ENCODE assay signal across 1 cellular context in the genomic region with DNA sequence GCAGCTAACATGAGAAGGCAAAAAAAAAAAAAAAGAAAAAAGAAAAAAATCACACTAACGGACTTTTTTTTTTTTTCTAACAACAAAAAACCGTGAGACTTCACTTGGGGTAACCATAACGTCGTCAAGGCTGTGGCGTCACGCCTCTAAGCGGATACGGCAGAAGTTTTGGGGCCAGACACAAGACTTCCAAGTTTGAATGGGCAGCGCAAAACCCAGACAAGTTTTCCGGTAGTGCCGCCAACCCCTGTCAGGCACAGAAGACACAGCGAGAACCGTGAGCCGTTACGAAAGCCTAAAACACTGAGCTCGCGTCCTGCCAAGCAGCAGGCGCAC.
TF ChIP-seq lines count a peak whose summit lies in the region.

No MANE protein-coding gene starts in this region.

TF ChIP-seq in GM12878, 131 proteins besides CTCF, POLR2A, EP300 and RAD21 (continued from another document):
- TF ChIP-seq, protein P1, sequence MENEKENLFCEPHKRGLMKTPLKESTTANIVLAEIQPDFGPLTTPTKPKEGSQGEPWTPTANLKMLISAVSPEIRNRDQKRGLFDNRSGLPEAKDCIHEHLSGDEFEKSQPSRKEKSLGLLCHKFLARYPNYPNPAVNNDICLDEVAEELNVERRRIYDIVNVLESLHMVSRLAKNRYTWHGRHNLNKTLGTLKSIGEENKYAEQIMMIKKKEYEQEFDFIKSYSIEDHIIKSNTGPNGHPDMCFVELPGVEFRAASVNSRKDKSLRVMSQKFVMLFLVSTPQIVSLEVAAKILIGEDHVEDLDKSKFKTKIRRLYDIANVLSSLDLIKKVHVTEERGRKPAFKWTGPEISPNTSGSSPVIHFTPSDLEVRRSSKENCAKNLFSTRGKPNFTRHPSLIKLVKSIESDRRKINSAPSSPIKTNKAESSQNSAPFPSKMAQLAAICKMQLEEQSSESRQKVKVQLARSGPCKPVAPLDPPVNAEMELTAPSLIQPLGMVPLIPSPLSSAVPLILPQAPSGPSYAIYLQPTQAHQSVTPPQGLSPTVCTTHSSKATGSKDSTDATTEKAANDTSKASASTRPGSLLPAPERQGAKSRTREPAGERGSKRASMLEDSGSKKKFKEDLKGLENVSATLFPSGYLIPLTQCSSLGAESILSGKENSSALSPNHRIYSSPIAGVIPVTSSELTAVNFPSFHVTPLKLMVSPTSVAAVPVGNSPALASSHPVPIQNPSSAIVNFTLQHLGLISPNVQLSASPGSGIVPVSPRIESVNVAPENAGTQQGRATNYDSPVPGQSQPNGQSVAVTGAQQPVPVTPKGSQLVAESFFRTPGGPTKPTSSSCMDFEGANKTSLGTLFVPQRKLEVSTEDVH (IDR thresholded peaks at IDR 0.05; ENCODE audit: low read depth, partially characterized antibody) = no peak
- TF ChIP-seq ZNF384 (IDR thresholded peaks at IDR 0.05; ENCODE audit: borderline replicate concordance, low read depth, low read length) (peak; percentile 85), CREM (IDR thresholded peaks at IDR 0.05; ENCODE audit: low read depth) (peak; percentile 80), SMAD5 (IDR thresholded peaks at IDR 0.05; ENCODE audit: low read depth) (no peak), SREBF2 (IDR thresholded peaks at IDR 0.05; ENCODE audit: low read length) (no peak), NR2F1 (conservative IDR thresholded peaks at IDR 0.05) (no peak), CBFB (IDR thresholded peaks at IDR 0.05; ENCODE audit: low read depth) (no peak), SREBF1 (IDR thresholded peaks at IDR 0.05; ENCODE audit: low read length) (no peak), GABPA (IDR thresholded peaks at IDR 0.05; ENCODE audit: low read depth) (peak; percentile 66; the same call in 1 of the 2 replicates), MEF2B (IDR thresholded peaks at IDR 0.05; ENCODE audit: partially characterized antibody, poor library complexity, severe bottlenecking) (no peak), CHD1 (IDR thresholded peaks at IDR 0.05; ENCODE audit: low read depth, low read length) (no peak), NFIC (IDR thresholded peaks at IDR 0.05; ENCODE audit: low read depth, low read length) (no peak), NKRF (conservative IDR thresholded peaks at IDR 0.05) (0 out of 2 replicates have a peak, but pooled peaks have one; percentile 31)
- TF ChIP-seq, protein P2, sequence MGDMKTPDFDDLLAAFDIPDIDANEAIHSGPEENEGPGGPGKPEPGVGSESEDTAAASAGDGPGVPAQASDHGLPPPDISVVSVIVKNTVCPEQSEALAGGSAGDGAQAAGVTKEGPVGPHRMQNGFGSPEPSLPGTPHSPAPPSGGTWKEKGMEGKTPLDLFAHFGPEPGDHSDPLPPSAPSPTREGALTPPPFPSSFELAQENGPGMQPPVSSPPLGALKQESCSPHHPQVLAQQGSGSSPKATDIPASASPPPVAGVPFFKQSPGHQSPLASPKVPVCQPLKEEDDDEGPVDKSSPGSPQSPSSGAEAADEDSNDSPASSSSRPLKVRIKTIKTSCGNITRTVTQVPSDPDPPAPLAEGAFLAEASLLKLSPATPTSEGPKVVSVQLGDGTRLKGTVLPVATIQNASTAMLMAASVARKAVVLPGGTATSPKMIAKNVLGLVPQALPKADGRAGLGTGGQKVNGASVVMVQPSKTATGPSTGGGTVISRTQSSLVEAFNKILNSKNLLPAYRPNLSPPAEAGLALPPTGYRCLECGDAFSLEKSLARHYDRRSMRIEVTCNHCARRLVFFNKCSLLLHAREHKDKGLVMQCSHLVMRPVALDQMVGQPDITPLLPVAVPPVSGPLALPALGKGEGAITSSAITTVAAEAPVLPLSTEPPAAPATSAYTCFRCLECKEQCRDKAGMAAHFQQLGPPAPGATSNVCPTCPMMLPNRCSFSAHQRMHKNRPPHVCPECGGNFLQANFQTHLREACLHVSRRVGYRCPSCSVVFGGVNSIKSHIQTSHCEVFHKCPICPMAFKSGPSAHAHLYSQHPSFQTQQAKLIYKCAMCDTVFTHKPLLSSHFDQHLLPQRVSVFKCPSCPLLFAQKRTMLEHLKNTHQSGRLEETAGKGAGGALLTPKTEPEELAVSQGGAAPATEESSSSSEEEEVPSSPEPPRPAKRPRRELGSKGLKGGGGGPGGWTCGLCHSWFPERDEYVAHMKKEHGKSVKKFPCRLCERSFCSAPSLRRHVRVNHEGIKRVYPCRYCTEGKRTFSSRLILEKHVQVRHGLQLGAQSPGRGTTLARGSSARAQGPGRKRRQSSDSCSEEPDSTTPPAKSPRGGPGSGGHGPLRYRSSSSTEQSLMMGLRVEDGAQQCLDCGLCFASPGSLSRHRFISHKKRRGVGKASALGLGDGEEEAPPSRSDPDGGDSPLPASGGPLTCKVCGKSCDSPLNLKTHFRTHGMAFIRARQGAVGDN (IDR thresholded peaks at IDR 0.05) = no peak
- TF ChIP-seq, protein P3, sequence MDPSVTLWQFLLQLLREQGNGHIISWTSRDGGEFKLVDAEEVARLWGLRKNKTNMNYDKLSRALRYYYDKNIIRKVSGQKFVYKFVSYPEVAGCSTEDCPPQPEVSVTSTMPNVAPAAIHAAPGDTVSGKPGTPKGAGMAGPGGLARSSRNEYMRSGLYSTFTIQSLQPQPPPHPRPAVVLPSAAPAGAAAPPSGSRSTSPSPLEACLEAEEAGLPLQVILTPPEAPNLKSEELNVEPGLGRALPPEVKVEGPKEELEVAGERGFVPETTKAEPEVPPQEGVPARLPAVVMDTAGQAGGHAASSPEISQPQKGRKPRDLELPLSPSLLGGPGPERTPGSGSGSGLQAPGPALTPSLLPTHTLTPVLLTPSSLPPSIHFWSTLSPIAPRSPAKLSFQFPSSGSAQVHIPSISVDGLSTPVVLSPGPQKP (IDR thresholded peaks at IDR 0.05; ENCODE audit: low read depth, low read length) = no peak
TF ChIP-seq in GM12878: peak in this region for 8.
